1 cellular context compared by ENCODE assay signal in the genomic region with DNA sequence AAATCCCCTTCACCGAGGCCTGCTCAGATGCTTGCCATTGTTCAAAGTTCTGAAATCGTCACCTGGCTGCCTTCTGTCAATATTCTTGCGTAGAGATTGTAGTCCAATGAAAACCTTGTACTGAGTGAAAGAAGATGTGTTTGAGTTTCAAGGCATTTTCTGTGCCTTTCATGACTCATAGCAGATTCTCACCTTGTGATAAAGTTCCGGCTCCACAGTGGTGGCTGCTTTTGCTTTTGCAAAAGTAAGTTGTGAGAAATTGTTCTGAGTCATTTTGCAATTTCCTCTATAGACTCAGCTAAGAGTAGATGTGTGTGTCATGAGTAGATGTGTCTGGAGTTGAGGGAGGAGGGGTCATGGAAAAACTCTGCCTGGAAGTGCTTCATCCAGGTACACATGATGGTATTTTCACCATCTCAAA.
TF ChIP-seq lines count a peak whose summit lies in the region.

No MANE protein-coding gene starts in this region.

TF ChIP-seq in GM23338, 12 proteins besides CTCF, POLR2A, EP300 and RAD21 (continued from another document):
- TF ChIP-seq, protein P1, sequence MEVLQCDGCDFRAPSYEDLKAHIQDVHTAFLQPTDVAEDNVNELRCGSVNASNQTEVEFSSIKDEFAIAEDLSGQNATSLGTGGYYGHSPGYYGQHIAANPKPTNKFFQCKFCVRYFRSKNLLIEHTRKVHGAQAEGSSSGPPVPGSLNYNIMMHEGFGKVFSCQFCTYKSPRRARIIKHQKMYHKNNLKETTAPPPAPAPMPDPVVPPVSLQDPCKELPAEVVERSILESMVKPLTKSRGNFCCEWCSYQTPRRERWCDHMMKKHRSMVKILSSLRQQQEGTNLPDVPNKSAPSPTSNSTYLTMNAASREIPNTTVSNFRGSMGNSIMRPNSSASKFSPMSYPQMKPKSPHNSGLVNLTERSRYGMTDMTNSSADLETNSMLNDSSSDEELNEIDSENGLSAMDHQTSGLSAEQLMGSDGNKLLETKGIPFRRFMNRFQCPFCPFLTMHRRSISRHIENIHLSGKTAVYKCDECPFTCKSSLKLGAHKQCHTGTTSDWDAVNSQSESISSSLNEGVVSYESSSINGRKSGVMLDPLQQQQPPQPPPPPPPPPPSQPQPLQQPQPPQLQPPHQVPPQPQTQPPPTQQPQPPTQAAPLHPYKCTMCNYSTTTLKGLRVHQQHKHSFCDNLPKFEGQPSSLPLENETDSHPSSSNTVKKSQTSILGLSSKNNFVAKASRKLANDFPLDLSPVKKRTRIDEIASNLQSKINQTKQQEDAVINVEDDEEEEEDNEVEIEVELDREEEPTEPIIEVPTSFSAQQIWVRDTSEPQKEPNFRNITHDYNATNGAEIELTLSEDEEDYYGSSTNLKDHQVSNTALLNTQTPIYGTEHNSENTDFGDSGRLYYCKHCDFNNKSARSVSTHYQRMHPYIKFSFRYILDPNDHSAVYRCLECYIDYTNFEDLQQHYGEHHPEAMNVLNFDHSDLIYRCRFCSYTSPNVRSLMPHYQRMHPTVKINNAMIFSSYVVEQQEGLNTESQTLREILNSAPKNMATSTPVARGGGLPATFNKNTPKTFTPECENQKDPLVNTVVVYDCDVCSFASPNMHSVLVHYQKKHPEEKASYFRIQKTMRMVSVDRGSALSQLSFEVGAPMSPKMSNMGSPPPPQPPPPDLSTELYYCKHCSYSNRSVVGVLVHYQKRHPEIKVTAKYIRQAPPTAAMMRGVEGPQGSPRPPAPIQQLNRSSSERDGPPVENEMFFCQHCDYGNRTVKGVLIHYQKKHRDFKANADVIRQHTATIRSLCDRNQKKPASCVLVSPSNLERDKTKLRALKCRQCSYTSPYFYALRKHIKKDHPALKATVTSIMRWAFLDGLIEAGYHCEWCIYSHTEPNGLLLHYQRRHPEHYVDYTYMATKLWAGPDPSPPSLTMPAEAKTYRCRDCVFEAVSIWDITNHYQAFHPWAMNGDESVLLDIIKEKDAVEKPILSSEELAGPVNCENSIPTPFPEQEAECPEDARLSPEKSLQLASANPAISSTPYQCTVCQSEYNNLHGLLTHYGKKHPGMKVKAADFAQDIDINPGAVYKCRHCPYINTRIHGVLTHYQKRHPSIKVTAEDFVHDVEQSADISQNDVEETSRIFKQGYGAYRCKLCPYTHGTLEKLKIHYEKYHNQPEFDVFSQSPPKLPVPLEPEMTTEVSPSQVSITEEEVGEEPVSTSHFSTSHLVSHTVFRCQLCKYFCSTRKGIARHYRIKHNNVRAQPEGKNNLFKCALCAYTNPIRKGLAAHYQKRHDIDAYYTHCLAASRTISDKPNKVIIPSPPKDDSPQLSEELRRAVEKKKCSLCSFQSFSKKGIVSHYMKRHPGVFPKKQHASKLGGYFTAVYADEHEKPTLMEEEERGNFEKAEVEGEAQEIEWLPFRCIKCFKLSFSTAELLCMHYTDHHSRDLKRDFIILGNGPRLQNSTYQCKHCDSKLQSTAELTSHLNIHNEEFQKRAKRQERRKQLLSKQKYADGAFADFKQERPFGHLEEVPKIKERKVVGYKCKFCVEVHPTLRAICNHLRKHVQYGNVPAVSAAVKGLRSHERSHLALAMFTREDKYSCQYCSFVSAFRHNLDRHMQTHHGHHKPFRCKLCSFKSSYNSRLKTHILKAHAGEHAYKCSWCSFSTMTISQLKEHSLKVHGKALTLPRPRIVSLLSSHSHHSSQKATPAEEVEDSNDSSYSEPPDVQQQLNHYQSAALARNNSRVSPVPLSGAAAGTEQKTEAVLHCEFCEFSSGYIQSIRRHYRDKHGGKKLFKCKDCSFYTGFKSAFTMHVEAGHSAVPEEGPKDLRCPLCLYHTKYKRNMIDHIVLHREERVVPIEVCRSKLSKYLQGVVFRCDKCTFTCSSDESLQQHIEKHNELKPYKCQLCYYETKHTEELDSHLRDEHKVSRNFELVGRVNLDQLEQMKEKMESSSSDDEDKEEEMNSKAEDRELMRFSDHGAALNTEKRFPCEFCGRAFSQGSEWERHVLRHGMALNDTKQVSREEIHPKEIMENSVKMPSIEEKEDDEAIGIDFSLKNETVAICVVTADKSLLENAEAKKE (CRISPR knock-in tag; IDR thresholded peaks at IDR 0.05) = no peak
